19 cellular contexts compared by ENCODE assay signal in the genomic region with DNA sequence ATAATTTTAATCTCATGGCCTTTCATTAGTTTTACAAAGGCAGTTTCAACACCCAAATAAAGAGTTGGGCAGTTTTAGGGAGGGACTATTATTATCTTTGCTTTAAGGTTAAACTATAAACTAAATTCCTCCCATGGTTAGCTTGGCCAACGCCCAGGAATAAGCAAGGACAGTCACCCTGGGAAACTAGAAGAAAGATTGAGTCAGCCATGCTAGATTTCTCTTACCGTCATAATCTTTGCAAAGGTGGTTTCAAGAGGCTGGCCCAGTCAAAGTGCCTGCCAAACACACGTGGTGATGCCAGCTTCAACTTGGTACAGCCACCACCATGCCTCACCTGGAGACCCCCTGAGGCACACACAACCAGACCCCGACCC.
DNase-seq lines count a peak whose midpoint lies in the region; ATAC-seq and TF ChIP-seq lines count a peak whose summit lies in the region.
"Had no signal": no experiment of that assay in that cellular context is flagged by ENCODE, and none has a peak within 500 bp of the region (broad histone marks: within the 10 kb centered on the region; RNA-seq: fewer than 3 reads in every experiment).

No MANE protein-coding gene starts in this region.

- H3K9me3 Mint-ChIP-seq in type B pancreatic cell, result no peaks in the 10 kb centered on the region
- H3K9me3 Mint-ChIP-seq: H9 had no signal

- H3K4me3 ChIP-seq in PC-3 (ENCODE audit: low read length) (no peak overlapping the region), epithelial cell of esophagus (ENCODE audit: low read length) (no peak overlapping the region), heart left ventricle (no peak overlapping the region)

- 68 to 84% (median 72%) methylated on average over 3 to 4 of the region's 4 CpGs for WGBS in heart left ventricle, 4 donors

- no peaks in the 10 kb centered on the region for H3K4me1 Mint-ChIP-seq in type B pancreatic cell (ENCODE audit: unreplicated experiment)

- no peak for TF ChIP-seq POLR2A in heart left ventricle (IDR thresholded peaks at IDR 0.05)

- no peak overlapping the region for H3K4me2 ChIP-seq in PC-3 (ENCODE audit: low read length)

- DNase-seq in PC-3 (peak; percentile 30), epithelial cell of esophagus (ENCODE audit: low read depth) (peak; percentile 34), mucosa of gallbladder (ENCODE audit: low spot score) (peak; percentile 13), heart left ventricle (no peak), type B pancreatic cell (ENCODE audit: extremely low spot score, unreplicated experiment) (no peak)
- no peak for DNase-seq in stimulated activated CD4-positive, alpha-beta T cell treated with anti-CD3 and anti-CD28 coated beads, Interleukin-4, amount 100 ng/mL, for 4 hours
- DNase-seq: BE2C, DMS79, H9, KBM-7, NCI-H1105, NCI-H146, NCI-H2029, NCI-H2227 treated with DMSO at 0.1 percent for 48 hours, NCI-H510A, NCI-H748 treated with DMSO at 0.1 percent for 48 hours had no signal

- POLR2A ChIA-PET in PC-3 (lab: Charles Lee; ENCODE audit: unreplicated experiment), result no interaction called here

- TF ChIP-seq CTCF in PC-3 (conservative IDR thresholded peaks at IDR 0.05; ENCODE audit: low read depth, low read length), result no peak
- TF ChIP-seq CTCF in epithelial cell of esophagus (IDR thresholded peaks at IDR 0.05; ENCODE audit: insufficient read depth, low read depth, low read length, missing control alignments), result no peak
- TF ChIP-seq CTCF in heart left ventricle (IDR thresholded peaks at IDR 0.05), result no peak
- no peak for TF ChIP-seq CTCF in type B pancreatic cell (conservative IDR thresholded peaks at IDR 0.05)

- H3K4me1 ChIP-seq in PC-3 (ENCODE audit: insufficient read depth, low read length), result peaks cover 9% of the 10 kb centered on the region; the same call in 1 of the 2 replicates
- H3K4me1 ChIP-seq in heart left ventricle, result peaks cover 0 to 4% (median 0%) of the 10 kb centered on the region in 12 donors
- H3K4me1 ChIP-seq: BE2C had no signal

- intact Hi-C loops in PC-3 (cut with micrococcal nuclease), result loop anchor here (1.0 kb wide), 1 partner anchor 28 kb away; no protein-coding TSS in a partner anchor
- intact Hi-C loops in heart left ventricle (cut with DNase I), result no loop called here

- no peaks in the 10 kb centered on the region for H4K20me1 ChIP-seq in PC-3 (ENCODE audit: low read length)

- BruUV-seq in PC-3 (replicated peaks; lab: Mats Ljungman, UMichigan), result no TSS peak

- H3K27me3 ChIP-seq in PC-3 (ENCODE audit: low read length) (no peaks in the 10 kb centered on the region), heart left ventricle (no peaks in the 10 kb centered on the region)
- H3K27me3 ChIP-seq: BE2C had no signal

- H3K4me3 Mint-ChIP-seq in type B pancreatic cell, result no peak overlapping the region
- H3K4me3 Mint-ChIP-seq: H9 had no signal

- H2AFZ ChIP-seq in PC-3 (ENCODE audit: low read length), result no peak overlapping the region

- peaks cover 41% of the 10 kb centered on the region for H3K27me3 Mint-ChIP-seq in type B pancreatic cell

- CTCF ChIA-PET in PC-3 (lab: Charles Lee), result no interaction called here

- no peaks in the 10 kb centered on the region for H3K36me3 ChIP-seq in PC-3 (ENCODE audit: low read depth, low read length)
- H3K36me3 ChIP-seq in heart left ventricle, result no peaks in the 10 kb centered on the region
- H3K36me3 ChIP-seq: BE2C had no signal

- no peak overlapping the region for H3K27ac Mint-ChIP-seq in type B pancreatic cell
- H3K27ac Mint-ChIP-seq: H9 had no signal

- no peak overlapping the region for H3K27ac ChIP-seq in PC-3 (ENCODE audit: low read length)
- H3K27ac ChIP-seq in heart left ventricle, result no peak overlapping the region

- H3K9ac ChIP-seq in PC-3 (ENCODE audit: low read length), result no peak overlapping the region

- no peaks in the 10 kb centered on the region for H3K36me3 Mint-ChIP-seq in type B pancreatic cell

- no peak for ATAC-seq in PC-3
- ATAC-seq in heart left ventricle, result no peak
- ATAC-seq in HG03439 (IDR thresholded peaks at IDR 0.05; ENCODE audit: unreplicated experiment), result no peak
- ATAC-seq: Panc1, SK-N-SH treated with all-trans-retinoic acid at 6 μM for 48 hours had no signal

- no peaks in the 10 kb centered on the region for H3K9me2 ChIP-seq in PC-3 (replicated peaks; ENCODE audit: low read length)

- no peaks in the 10 kb centered on the region for H3F3A ChIP-seq in PC-3 (ENCODE audit: low read length, unreplicated experiment)

- H3K9me3 ChIP-seq in PC-3 (ENCODE audit: low read length) (no peaks in the 10 kb centered on the region), heart left ventricle (no peaks in the 10 kb centered on the region)
- H3K9me3 ChIP-seq: BE2C had no signal

- no peaks in the 10 kb centered on the region for H3K79me2 ChIP-seq in PC-3 (ENCODE audit: low read length)

Comparison
In these comparisons a context has a peak if more than half of its experiments do, and no peak if none do; other contexts are left out.
1. DNase-seq: peak in PC-3 (single experiment), epithelial cell of esophagus (single experiment) and mucosa of gallbladder (single experiment); none in heart left ventricle (0 of 5), type B pancreatic cell (single experiment) and stimulated activated CD4-positive, alpha-beta T cell treated with anti-CD3 and anti-CD28 coated beads, Interleukin-4, amount 100 ng/mL, for 4 hours (0 of 2).